In genomic region chr5:139301766-139302499, GRCh38 we compare ENCODE assay signal across 12 cellular contexts. TPM values are rescaled to one million over a fixed set of nuclear protein-coding genes. Genes with fewer than 3 reads are reported as not detected.
DNase-seq lines count a peak whose midpoint lies in the region; ATAC-seq lines count a peak whose summit lies in the region.
"Had no signal": no experiment of that assay in that cellular context is flagged by ENCODE, and none has a peak within 500 bp of the region (broad histone marks: within the 10 kb centered on the region; RNA-seq: fewer than 3 reads in every experiment).

No MANE protein-coding gene starts in this region.

- no peak overlapping the region for H3K4me3 ChIP-seq in SJCRH30
- H3K4me3 ChIP-seq: pancreas had no signal

- POLR2A ChIA-PET in activated CD8-positive, alpha-beta T cell treated with anti-CD3 and anti-CD28 coated beads, Interleukin-2, amount 10 ng/mL, durations not matched to agents 7 days and 5 days (lab: Charles Lee): interaction anchor here (6.4 kb wide), 1 partner anchor 7 kb away, joined by 61 read pairs; the partner anchor contains the start of gene MATR3

- H3K27ac ChIP-seq in SJCRH30: no peak overlapping the region
- H3K27ac ChIP-seq: pancreas, RWPE1 had no signal

- H3K4me3 Mint-ChIP-seq in stimulated activated naive CD8-positive, alpha-beta T cell treated with anti-CD3 and anti-CD28 coated beads, Interleukin-15, Interleukin-2, amounts not matched to agents 100 ng/mL and 50 ng/mL, for 24 hours: peak overlapping the region; percentile 61
- no peak overlapping the region for H3K4me3 Mint-ChIP-seq in activated CD8-positive, alpha-beta T cell treated with anti-CD3 and anti-CD28 coated beads, Interleukin-2, amount 10 ng/mL, durations not matched to agents 7 days and 5 days
- peak overlapping the region; percentile 38 for H3K4me3 Mint-ChIP-seq in memory B cell

- no peaks in the 10 kb centered on the region for H3K27me3 Mint-ChIP-seq in stimulated activated naive CD8-positive, alpha-beta T cell treated with anti-CD3 and anti-CD28 coated beads, Interleukin-15, Interleukin-2, amounts not matched to agents 100 ng/mL and 50 ng/mL, for 24 hours
- no peaks in the 10 kb centered on the region for H3K27me3 Mint-ChIP-seq in activated CD8-positive, alpha-beta T cell treated with anti-CD3 and anti-CD28 coated beads, Interleukin-2, amount 10 ng/mL, durations not matched to agents 7 days and 5 days (ENCODE audit: low read depth)
- no peaks in the 10 kb centered on the region for H3K27me3 Mint-ChIP-seq in memory B cell

- no peaks in the 10 kb centered on the region for H3K9me3 Mint-ChIP-seq in stimulated activated naive CD8-positive, alpha-beta T cell treated with anti-CD3 and anti-CD28 coated beads, Interleukin-15, Interleukin-2, amounts not matched to agents 100 ng/mL and 50 ng/mL, for 24 hours
- H3K9me3 Mint-ChIP-seq in activated CD8-positive, alpha-beta T cell treated with anti-CD3 and anti-CD28 coated beads, Interleukin-2, amount 10 ng/mL, durations not matched to agents 7 days and 5 days (ENCODE audit: insufficient read depth): no peaks in the 10 kb centered on the region
- H3K9me3 Mint-ChIP-seq in memory B cell: no peaks in the 10 kb centered on the region

- H3K36me3 ChIP-seq in SJCRH30: peaks cover 10% of the 10 kb centered on the region
- H3K36me3 ChIP-seq: pancreas had no signal

- ATAC-seq in stimulated activated naive CD8-positive, alpha-beta T cell treated with anti-CD3 and anti-CD28 coated beads, Interleukin-15, Interleukin-2, amounts not matched to agents 100 U/mL and 50 U/mL, for 24 hours: no peak
- no peak for ATAC-seq in activated CD8-positive, alpha-beta T cell treated with anti-CD3 and anti-CD28 coated beads, Interleukin-2, amount 10 ng/mL, durations not matched to agents 7 days and 5 days
- ATAC-seq in memory B cell (ENCODE audit: low read depth) (no peak), HG03108 (IDR thresholded peaks at IDR 0.05; ENCODE audit: unreplicated experiment) (no peak)

- H3K4me1 Mint-ChIP-seq in stimulated activated naive CD8-positive, alpha-beta T cell treated with anti-CD3 and anti-CD28 coated beads, Interleukin-15, Interleukin-2, amounts not matched to agents 100 ng/mL and 50 ng/mL, for 24 hours (ENCODE audit: low read depth): peaks cover 93% of the 10 kb centered on the region
- peaks cover 80% of the 10 kb centered on the region for H3K4me1 Mint-ChIP-seq in activated CD8-positive, alpha-beta T cell treated with anti-CD3 and anti-CD28 coated beads, Interleukin-2, amount 10 ng/mL, durations not matched to agents 7 days and 5 days (ENCODE audit: low read depth)
- H3K4me1 Mint-ChIP-seq in memory B cell: peaks cover 65% of the 10 kb centered on the region

- no peaks in the 10 kb centered on the region for H3K27me3 ChIP-seq in SJCRH30
- H3K27me3 ChIP-seq: pancreas had no signal

- H3K9me3 ChIP-seq in SJCRH30 (replicated peaks): no peaks in the 10 kb centered on the region
- H3K9me3 ChIP-seq: pancreas had no signal

- H3K36me3 Mint-ChIP-seq in stimulated activated naive CD8-positive, alpha-beta T cell treated with anti-CD3 and anti-CD28 coated beads, Interleukin-15, Interleukin-2, amounts not matched to agents 100 ng/mL and 50 ng/mL, for 24 hours (ENCODE audit: low read depth): peaks cover 50% of the 10 kb centered on the region
- peaks cover 25% of the 10 kb centered on the region for H3K36me3 Mint-ChIP-seq in activated CD8-positive, alpha-beta T cell treated with anti-CD3 and anti-CD28 coated beads, Interleukin-2, amount 10 ng/mL, durations not matched to agents 7 days and 5 days (ENCODE audit: low read depth)
- H3K36me3 Mint-ChIP-seq in memory B cell: peaks cover 4% of the 10 kb centered on the region

- peaks cover 3% of the 10 kb centered on the region; the same call in 1 of the 2 replicates for H3K4me1 ChIP-seq in SJCRH30

- CTCF ChIA-PET in activated CD8-positive, alpha-beta T cell treated with anti-CD3 and anti-CD28 coated beads, Interleukin-2, amount 10 ng/mL, durations not matched to agents 7 days and 5 days (lab: Charles Lee): interaction anchor here (1.2 kb wide), 1 partner anchor 70 kb away, joined by 3 read pairs; no protein-coding TSS in a partner anchor

- DNase-seq in stimulated activated naive CD8-positive, alpha-beta T cell treated with anti-CD3 and anti-CD28 coated beads, Interleukin-15, Interleukin-2, amounts not matched to agents 100 U/mL and 50 U/mL, for 24 hours: no peak
- no peak for DNase-seq in activated CD8-positive, alpha-beta T cell treated with anti-CD3 and anti-CD28 coated beads, Interleukin-2, amount 10 ng/mL, durations not matched to agents 7 days and 5 days
- DNase-seq in memory B cell (ENCODE audit: low spot score in 2 of 2) (no peak), SJCRH30 (no peak), cerebellar cortex (ENCODE audit: low spot score) (no peak), HK-2 (ENCODE audit: unreplicated experiment) (no peak)
- DNase-seq: MV-4-11, NCI-H2171 treated with DMSO at 0.1 percent for 48 hours, pancreas had no signal

- peak overlapping the region; percentile 82 for H3K27ac Mint-ChIP-seq in stimulated activated naive CD8-positive, alpha-beta T cell treated with anti-CD3 and anti-CD28 coated beads, Interleukin-15, Interleukin-2, amounts not matched to agents 100 ng/mL and 50 ng/mL, for 24 hours
- peak overlapping the region; percentile 33 for H3K27ac Mint-ChIP-seq in activated CD8-positive, alpha-beta T cell treated with anti-CD3 and anti-CD28 coated beads, Interleukin-2, amount 10 ng/mL, durations not matched to agents 7 days and 5 days
- peak overlapping the region; percentile 83 for H3K27ac Mint-ChIP-seq in memory B cell

RNA-seq across cellular contexts. Expression of gene MATR3, which starts 8.4 kb away (rescaled TPM):
- 100 to 1,000 TPM; 174 to 176 TPM for total RNA-seq in activated CD8-positive, alpha-beta T cell treated with anti-CD3 and anti-CD28 coated beads, Interleukin-2, amount 10 ng/mL, durations not matched to agents 7 days and 5 days
- total RNA-seq in SJCRH30 (2014; rRNA removed; shearing (Covaris generic)): 588 and 629 TPM in 2 replicates

RNA-seq across cellular contexts. Expression of gene PAIP2, which starts 39.7 kb away (rescaled TPM):
- 10 to 100 TPM; 90.7 to 93.5 TPM for total RNA-seq in activated CD8-positive, alpha-beta T cell treated with anti-CD3 and anti-CD28 coated beads, Interleukin-2, amount 10 ng/mL, durations not matched to agents 7 days and 5 days
- 125 and 131 TPM in 2 replicates for total RNA-seq in SJCRH30 (2014; rRNA removed; shearing (Covaris generic))

Comparison
In these comparisons a context has a peak if more than half of its experiments do, and no peak if none do; other contexts are left out.
1. H3K27ac Mint-ChIP-seq: peak in every context shown above with its lines; median percentile 83 in memory B cell; 82 in stimulated activated naive CD8-positive, alpha-beta T cell treated with anti-CD3 and anti-CD28 coated beads, Interleukin-15, Interleukin-2, amounts not matched to agents 100 ng/mL and 50 ng/mL, for 24 hours; 33 in activated CD8-positive, alpha-beta T cell treated with anti-CD3 and anti-CD28 coated beads, Interleukin-2, amount 10 ng/mL, durations not matched to agents 7 days and 5 days.